In genomic region chr16:70734522-70734921, GRCh38 we compare ENCODE assay signal across 18 cellular contexts. TPM values are rescaled to one million over a fixed set of nuclear protein-coding genes. Genes with fewer than 3 reads are reported as not detected.
DNase-seq lines count a peak whose midpoint lies in the region; ATAC-seq lines count a peak whose summit lies in the region.
"Had no signal": no experiment of that assay in that cellular context is flagged by ENCODE, and none has a peak within 500 bp of the region (broad histone marks: within the 10 kb centered on the region; RNA-seq: fewer than 3 reads in every experiment).

No MANE protein-coding gene starts in this region.

- no peaks in the 10 kb centered on the region for H3K27me3 Mint-ChIP-seq in activated CD4-positive, alpha-beta T cell treated with anti-CD3 and anti-CD28 coated beads, Interleukin-2, amount 10 ng/mL, durations not matched to agents 7 days and 5 days

- peak overlapping the region; percentile 74 for H3K9ac ChIP-seq in adipocyte (ENCODE audit: low read length)
- no peak overlapping the region for H3K9ac ChIP-seq in muscle layer of colon (ENCODE audit: low read length)

- DNase-seq in activated CD4-positive, alpha-beta T cell treated with anti-CD3 and anti-CD28 coated beads, Interleukin-2, amount 10 ng/mL, durations not matched to agents 7 days and 5 days = no peak
- no peak for DNase-seq in activated CD4-positive, alpha-beta T cell treated with anti-CD3 and anti-CD28 coated beads, Interleukin-2, amount 50 U/mL, for 4 hours
- DNase-seq in adipocyte (ENCODE audit: low read depth) = no peak
- no peak for DNase-seq in stimulated activated effector memory CD8-positive, alpha-beta T cell treated with anti-CD3 and anti-CD28 coated beads, Interleukin-12 subunit alpha, Interleukin-12 subunit beta, amount 100 ng/mL, for 72 hours (ENCODE audit: low spot score in 2 of 2)
- DNase-seq in SHP77 treated with DMSO at 0.1 percent for 48 hours (lab: John Stamatoyannopoulos, UW) = no peak
- DNase-seq in SJCRH30 = no peak
- DNase-seq: activated CD4-positive, alpha-beta T cell treated with anti-CD3 and anti-CD28 coated beads for 1 hour; dermis blood vessel endothelial cell; GDM1; glutamatergic neuron; MG63; NCI-H1436 treated with DMSO at 0.1 percent for 48 hours; NCI-H2227 treated with DMSO at 0.1 percent for 48 hours; PC-9 had no signal

- no peaks in the 10 kb centered on the region for H3K27me3 ChIP-seq in adipocyte (replicated peaks; ENCODE audit: control insufficient read depth, insufficient read depth, low read length)
- H3K27me3 ChIP-seq in muscle layer of colon (ENCODE audit: control insufficient read depth in 1 of 2, insufficient read depth in 2 of 2, low read length in 2 of 2) = no peaks in the 10 kb centered on the region
- no peaks in the 10 kb centered on the region for H3K27me3 ChIP-seq in SJCRH30
- H3K27me3 ChIP-seq: MG63 had no signal

- CTCF ChIA-PET in activated CD4-positive, alpha-beta T cell treated with anti-CD3 and anti-CD28 coated beads, Interleukin-2, amount 10 ng/mL, durations not matched to agents 7 days and 5 days (lab: Charles Lee) = interaction anchor here (1.2 kb wide), 1 partner anchor 10 kb away, joined by 3 read pairs; no protein-coding TSS in a partner anchor

- H3K4me1 ChIP-seq in adipocyte (ENCODE audit: control insufficient read depth, insufficient read depth, low read length) (peaks cover 43% of the 10 kb centered on the region), muscle layer of colon (ENCODE audit: insufficient read depth, low read length) (peaks cover 44% of the 10 kb centered on the region), SJCRH30 (peaks cover 37% of the 10 kb centered on the region)

- no peak overlapping the region for H3K4me3 Mint-ChIP-seq in activated CD4-positive, alpha-beta T cell treated with anti-CD3 and anti-CD28 coated beads, Interleukin-2, amount 10 ng/mL, durations not matched to agents 7 days and 5 days
- H3K4me3 Mint-ChIP-seq in stimulated activated effector memory CD8-positive, alpha-beta T cell treated with anti-CD3 and anti-CD28 coated beads, Interleukin-12 subunit alpha, Interleukin-12 subunit beta, amount 100 ng/mL, for 72 hours = no peak overlapping the region

- no peak overlapping the region for H3K4me3 ChIP-seq in adipocyte (ENCODE audit: low read length)
- H3K4me3 ChIP-seq in muscle layer of colon (ENCODE audit: low read depth in 1 of 2, low read length in 2 of 2) = no peak overlapping the region
- H3K4me3 ChIP-seq in SJCRH30 = no peak overlapping the region
- H3K4me3 ChIP-seq: GM12878, MG63, PC-9, thoracic aorta had no signal

- peak overlapping the region; percentile 94 for H3K27ac ChIP-seq in muscle layer of colon (ENCODE audit: low read depth, low read length)
- H3K27ac ChIP-seq in SJCRH30 = no peak overlapping the region
- H3K27ac ChIP-seq: PC-9 had no signal

- no peak for ATAC-seq in stimulated activated effector memory CD8-positive, alpha-beta T cell treated with anti-CD3 and anti-CD28 coated beads, Interleukin-12 subunit alpha, Interleukin-12 subunit beta, amount 100 ng/mL, for 72 hours
- ATAC-seq in GM18861 (IDR thresholded peaks at IDR 0.05; ENCODE audit: unreplicated experiment) = no peak
- ATAC-seq: GM12878 had no signal

- no peaks in the 10 kb centered on the region for H3K9me3 Mint-ChIP-seq in activated CD4-positive, alpha-beta T cell treated with anti-CD3 and anti-CD28 coated beads, Interleukin-2, amount 10 ng/mL, durations not matched to agents 7 days and 5 days
- H3K9me3 Mint-ChIP-seq in stimulated activated effector memory CD8-positive, alpha-beta T cell treated with anti-CD3 and anti-CD28 coated beads, Interleukin-12 subunit alpha, Interleukin-12 subunit beta, amount 100 ng/mL, for 72 hours = no peaks in the 10 kb centered on the region

- peak overlapping the region; percentile 69 for H3K27ac Mint-ChIP-seq in activated CD4-positive, alpha-beta T cell treated with anti-CD3 and anti-CD28 coated beads, Interleukin-2, amount 10 ng/mL, durations not matched to agents 7 days and 5 days
- peak overlapping the region; percentile 49 for H3K27ac Mint-ChIP-seq in stimulated activated effector memory CD8-positive, alpha-beta T cell treated with anti-CD3 and anti-CD28 coated beads, Interleukin-12 subunit alpha, Interleukin-12 subunit beta, amount 100 ng/mL, for 72 hours

- POLR2A ChIA-PET in activated CD4-positive, alpha-beta T cell treated with anti-CD3 and anti-CD28 coated beads, Interleukin-2, amount 10 ng/mL, durations not matched to agents 7 days and 5 days (lab: Charles Lee) = no interaction called here

- H3K36me3 Mint-ChIP-seq in activated CD4-positive, alpha-beta T cell treated with anti-CD3 and anti-CD28 coated beads, Interleukin-2, amount 10 ng/mL, durations not matched to agents 7 days and 5 days (ENCODE audit: low read depth) = peaks cover 30% of the 10 kb centered on the region
- peaks cover 20% of the 10 kb centered on the region for H3K36me3 Mint-ChIP-seq in stimulated activated effector memory CD8-positive, alpha-beta T cell treated with anti-CD3 and anti-CD28 coated beads, Interleukin-12 subunit alpha, Interleukin-12 subunit beta, amount 100 ng/mL, for 72 hours

- H3K36me3 ChIP-seq in adipocyte (ENCODE audit: control insufficient read depth, insufficient read depth, low read length, severe bottlenecking) = peaks cover 9% of the 10 kb centered on the region
- H3K36me3 ChIP-seq in muscle layer of colon (ENCODE audit: insufficient read depth, low read length) = peaks cover 9% of the 10 kb centered on the region
- no peaks in the 10 kb centered on the region for H3K36me3 ChIP-seq in SJCRH30
- H3K36me3 ChIP-seq: MG63, thoracic aorta had no signal

- peaks cover 54% of the 10 kb centered on the region for H3K4me1 Mint-ChIP-seq in activated CD4-positive, alpha-beta T cell treated with anti-CD3 and anti-CD28 coated beads, Interleukin-2, amount 10 ng/mL, durations not matched to agents 7 days and 5 days
- peaks cover 39% of the 10 kb centered on the region for H3K4me1 Mint-ChIP-seq in stimulated activated effector memory CD8-positive, alpha-beta T cell treated with anti-CD3 and anti-CD28 coated beads, Interleukin-12 subunit alpha, Interleukin-12 subunit beta, amount 100 ng/mL, for 72 hours

- H3K9me3 ChIP-seq in adipocyte (ENCODE audit: control insufficient read depth, low read length) = no peaks in the 10 kb centered on the region
- H3K9me3 ChIP-seq in muscle layer of colon (ENCODE audit: low read length) = no peaks in the 10 kb centered on the region
- no peaks in the 10 kb centered on the region for H3K9me3 ChIP-seq in SJCRH30 (replicated peaks)
- H3K9me3 ChIP-seq: MG63, thoracic aorta had no signal

RNA-seq across cellular contexts. Expression of gene MTSS2, which starts 48.7 kb away (rescaled TPM):
- 1 to 10 TPM; 7.1 to 9.2 TPM for total RNA-seq in activated CD4-positive, alpha-beta T cell treated with anti-CD3 and anti-CD28 coated beads, Interleukin-2, amount 10 ng/mL, durations not matched to agents 7 days and 5 days
- total RNA-seq in SJCRH30 (2014; rRNA removed; shearing (Covaris generic)) = 24.6 and 27.4 TPM in 2 replicates
